25 cellular contexts compared by ENCODE assay signal in genomic region chr5:173672891-173673290, GRCh38. TPM values are rescaled to one million over a fixed set of nuclear protein-coding genes. Genes with fewer than 3 reads are reported as not detected.
DNase-seq lines count a peak whose midpoint lies in the region; ATAC-seq and TF ChIP-seq lines count a peak whose summit lies in the region.
"Had no signal": no experiment of that assay in that cellular context is flagged by ENCODE, and none has a peak within 500 bp of the region (broad histone marks: within the 10 kb centered on the region; RNA-seq: fewer than 3 reads in every experiment).

No MANE protein-coding gene starts in this region.

- no peaks in the 10 kb centered on the region for H3K23me2 ChIP-seq in H9 (ENCODE audit: insufficient read length, low read depth, low read length, poor library complexity, severe bottlenecking)

- H4K91ac ChIP-seq in H9 (ENCODE audit: insufficient read length, low read depth, low read length) = no peak overlapping the region
- no peak overlapping the region for H4K91ac ChIP-seq in neuronal stem cell (ENCODE audit: low read depth, low read length, poor library complexity)

- H3K18ac ChIP-seq in H9 (ENCODE audit: insufficient read length, low read depth, low read length) (no peak overlapping the region), neuronal stem cell (ENCODE audit: low read length) (peak overlapping the region; percentile 5)

- H3K79me2 ChIP-seq in H9 (ENCODE audit: insufficient read depth, low read length) = no peaks in the 10 kb centered on the region
- H3K79me2 ChIP-seq: hepatocyte had no signal

- H2BK20ac ChIP-seq in H9 (ENCODE audit: low read depth, low read length, poor library complexity, severe bottlenecking) = no peak overlapping the region

- H3K23ac ChIP-seq in H9 (ENCODE audit: insufficient read length, low read depth, low read length) = no peak overlapping the region
- no peak overlapping the region for H3K23ac ChIP-seq in neuronal stem cell (ENCODE audit: low read depth, low read length, poor library complexity)

- H3K9me3 Mint-ChIP-seq in H9 = peaks cover 41 to 46% of the 10 kb centered on the region in 2 experiments
- peaks cover 54% of the 10 kb centered on the region for H3K9me3 Mint-ChIP-seq in endodermal cell
- H3K9me3 Mint-ChIP-seq: activated CD4-positive, alpha-beta memory T cell treated with anti-CD3 and anti-CD28 coated beads, Interleukin-2, amount 10 ng/mL, durations not matched to agents 7 days and 5 days; activated naive CD4-positive, alpha-beta T cell treated with anti-CD3 and anti-CD28 coated beads, Interleukin-2, amount 10 ng/mL, durations not matched to agents 7 days and 5 days had no signal

- H3K4me3 Mint-ChIP-seq in H9 = no peak overlapping the region
- no peak overlapping the region for H3K4me3 Mint-ChIP-seq in endodermal cell
- H3K4me3 Mint-ChIP-seq: activated CD4-positive, alpha-beta memory T cell treated with anti-CD3 and anti-CD28 coated beads, Interleukin-2, amount 10 ng/mL, durations not matched to agents 7 days and 5 days; activated naive CD4-positive, alpha-beta T cell treated with anti-CD3 and anti-CD28 coated beads, Interleukin-2, amount 10 ng/mL, durations not matched to agents 7 days and 5 days; B cell; T-helper 17 cell had no signal

- H3K79me1 ChIP-seq in H9 (ENCODE audit: insufficient read depth, low read depth, low read length, poor library complexity, severe bottlenecking) = no peaks in the 10 kb centered on the region
- no peaks in the 10 kb centered on the region for H3K79me1 ChIP-seq in neuronal stem cell (ENCODE audit: low read depth, low read length)

- no peak overlapping the region for H3T11ph ChIP-seq in H9 (ENCODE audit: low read length)

- H3K36me3 Mint-ChIP-seq in H9 (ENCODE audit: insufficient read depth in 1 of 3, low read depth in 3 of 3) (peaks cover 29 to 55% (median 43%) of the 10 kb centered on the region in 3 experiments), endodermal cell (ENCODE audit: low read depth) (peaks cover 18% of the 10 kb centered on the region)
- H3K36me3 Mint-ChIP-seq: activated naive CD4-positive, alpha-beta T cell treated with anti-CD3 and anti-CD28 coated beads, Interleukin-2, amount 10 ng/mL, durations not matched to agents 7 days and 5 days had no signal

- H3K9ac ChIP-seq in BLaER1 = no peak overlapping the region
- H3K9ac ChIP-seq in H9 (ENCODE audit: extremely low read depth, insufficient read length, low read length) = no peak overlapping the region
- H3K9ac ChIP-seq in endodermal cell (ENCODE audit: extremely low read depth, low read length, poor library complexity, severe bottlenecking) = no peak overlapping the region
- H3K9ac ChIP-seq in neuronal stem cell (ENCODE audit: low read depth, low read length, poor library complexity) = no peak overlapping the region

- DNase-seq in H9 = peak; percentile 20
- no peak for DNase-seq in endodermal cell
- no peak for DNase-seq in neuronal stem cell (ENCODE audit: low spot score)
- DNase-seq in SJCRH30 = no peak
- no peak for DNase-seq in stimulated activated CD4-positive, alpha-beta T cell treated with anti-CD3 and anti-CD28 coated beads, Interleukin-2, amount 100 ng/mL, for 48 hours
- DNase-seq in middle frontal gyrus (ENCODE audit: extremely low spot score, low spot score) = no peak
- DNase-seq: ACHN; activated CD4-positive, alpha-beta memory T cell treated with anti-CD3 and anti-CD28 coated beads, Interleukin-2, amount 10 ng/mL, durations not matched to agents 7 days and 5 days; activated CD4-positive, CD25-positive, alpha-beta regulatory T cell treated with anti-CD3 and anti-CD28 coated beads, Interleukin-2, amount 50 U/mL, for 72 hours; activated naive CD4-positive, alpha-beta T cell treated with anti-CD3 and anti-CD28 coated beads, Interleukin-2, amount 10 ng/mL, durations not matched to agents 7 days and 5 days; amniotic stem cell; Karpas-422; NCI-H446 treated with DMSO at 0.1 percent for 48 hours; OCI-M1; sigmoid colon; stimulated activated CD4-positive, alpha-beta T cell treated with anti-CD3 and anti-CD28 coated beads, Interleukin-4, amount 100 ng/mL, for 4 hours; T-helper 17 cell; upper lobe of left lung had no signal

- H3K4me1 Mint-ChIP-seq in H9 (peaks cover 57 to 64% of the 10 kb centered on the region in 2 experiments), endodermal cell (peaks cover 11% of the 10 kb centered on the region)
- H3K4me1 Mint-ChIP-seq: activated CD4-positive, alpha-beta memory T cell treated with anti-CD3 and anti-CD28 coated beads, Interleukin-2, amount 10 ng/mL, durations not matched to agents 7 days and 5 days; activated naive CD4-positive, alpha-beta T cell treated with anti-CD3 and anti-CD28 coated beads, Interleukin-2, amount 10 ng/mL, durations not matched to agents 7 days and 5 days had no signal

- H3K27me3 ChIP-seq in BLaER1 (no peaks in the 10 kb centered on the region), H9 (ENCODE audit: insufficient read depth, low read length) (no peaks in the 10 kb centered on the region), endodermal cell (ENCODE audit: control insufficient read depth, insufficient read depth, low read length, poor library complexity, severe bottlenecking) (no peaks in the 10 kb centered on the region), neuronal stem cell (ENCODE audit: control insufficient read depth in 3 of 3, insufficient read depth in 3 of 3, low read depth in 1 of 3, low read length in 3 of 3) (peaks cover 0 to 7% (median 0%) of the 10 kb centered on the region in 3 experiments), SJCRH30 (no peaks in the 10 kb centered on the region)
- H3K27me3 ChIP-seq: breast epithelium, hepatocyte, upper lobe of left lung had no signal

- H2AK5ac ChIP-seq in H9 (ENCODE audit: insufficient read length, low read length) (no peak overlapping the region), neuronal stem cell (ENCODE audit: low read depth, low read length) (no peak overlapping the region)

- ATAC-seq in GM19351 (IDR thresholded peaks at IDR 0.05; ENCODE audit: unreplicated experiment) = no peak
- ATAC-seq: Right ventricle myocardium inferior, T-helper 17 cell had no signal

- H3K4me1 ChIP-seq in BLaER1 (peaks cover 47% of the 10 kb centered on the region), H9 (ENCODE audit: insufficient read depth, low read length) (peaks cover 8% of the 10 kb centered on the region; the same call in 1 of the 2 replicates), endodermal cell (ENCODE audit: control insufficient read depth, insufficient read depth, low read length) (peaks cover 6% of the 10 kb centered on the region), neuronal stem cell (ENCODE audit: control insufficient read depth in 2 of 2, insufficient read depth in 1 of 2, low read depth in 1 of 2, low read length in 2 of 2) (peaks cover 11 to 20% of the 10 kb centered on the region in 2 donors), SJCRH30 (no peaks in the 10 kb centered on the region; the same call in 1 of the 2 replicates)
- H3K4me1 ChIP-seq: prostate gland had no signal

- H3K36me3 ChIP-seq in BLaER1 (no peaks in the 10 kb centered on the region), endodermal cell (ENCODE audit: control insufficient read depth, insufficient read depth, low read length) (no peaks in the 10 kb centered on the region), neuronal stem cell (replicated peaks in 1 of 2; ENCODE audit: control insufficient read depth in 2 of 2, insufficient read depth in 2 of 2, low read length in 2 of 2) (no peaks in the 10 kb centered on the region), SJCRH30 (no peaks in the 10 kb centered on the region)
- H3K36me3 ChIP-seq: breast epithelium, prostate gland, sigmoid colon, upper lobe of left lung had no signal

- H4K8ac ChIP-seq in H9 (replicated peaks; ENCODE audit: insufficient read length, low read depth, low read length) (no peak overlapping the region), neuronal stem cell (ENCODE audit: low read depth, low read length) (no peak overlapping the region)

- H3K4me3 ChIP-seq in BLaER1 (no peak overlapping the region), endodermal cell (ENCODE audit: low read length) (no peak overlapping the region), neuronal stem cell (ENCODE audit: low read length in 2 of 2) (no peak overlapping the region), SJCRH30 (no peak overlapping the region)
- H3K4me3 ChIP-seq: breast epithelium, hepatocyte, prostate gland, sigmoid colon, upper lobe of left lung had no signal

- no peak overlapping the region for H4K5ac ChIP-seq in H9 (ENCODE audit: insufficient read length, low read depth, low read length)

- H3K9me3 ChIP-seq in BLaER1 = peaks cover 10% of the 10 kb centered on the region; the same call in 1 of the 2 replicates
- peaks cover 10% of the 10 kb centered on the region for H3K9me3 ChIP-seq in H9 (ENCODE audit: control insufficient read depth, low read depth, low read length)
- peaks cover 21% of the 10 kb centered on the region for H3K9me3 ChIP-seq in endodermal cell (ENCODE audit: control insufficient read depth, low read length)
- peaks cover 3 to 6% of the 10 kb centered on the region in 2 donors for H3K9me3 ChIP-seq in neuronal stem cell (replicated peaks in 1 of 2; ENCODE audit: control insufficient read depth in 2 of 2, insufficient read depth in 1 of 2, low read depth in 1 of 2, low read length in 2 of 2)
- H3K9me3 ChIP-seq in SJCRH30 (replicated peaks) = no peaks in the 10 kb centered on the region
- H3K9me3 ChIP-seq: prostate gland had no signal

- H3K4ac ChIP-seq in H9 (ENCODE audit: low read depth, low read length) = no peak overlapping the region
- no peak overlapping the region for H3K4ac ChIP-seq in neuronal stem cell (ENCODE audit: low read length)

- TF ChIP-seq CTCF in H9 (conservative IDR thresholded peaks at IDR 0.05) (no peak), endodermal cell (conservative IDR thresholded peaks at IDR 0.05) (no peak)

- H3K27ac ChIP-seq in BLaER1 = no peak overlapping the region
- H3K27ac ChIP-seq in H9 (ENCODE audit: insufficient read length, low read depth, low read length) = no peak overlapping the region
- H3K27ac ChIP-seq in endodermal cell (ENCODE audit: low read depth, low read length) = peak overlapping the region; percentile 18
- no peak overlapping the region for H3K27ac ChIP-seq in neuronal stem cell (replicated peaks; ENCODE audit: low read length)
- H3K27ac ChIP-seq in SJCRH30 = no peak overlapping the region
- H3K27ac ChIP-seq: breast epithelium, hepatocyte, prostate gland, sigmoid colon, upper lobe of left lung had no signal

- H2AFZ ChIP-seq in H9 (ENCODE audit: low read length) (no peak overlapping the region), neuronal stem cell (ENCODE audit: low read length) (peak overlapping the region; percentile 68)
- H2AFZ ChIP-seq: hepatocyte had no signal

- H3K4me2 ChIP-seq in BLaER1 (peak overlapping the region; percentile 86), H9 (ENCODE audit: insufficient read depth, insufficient read length, low read length) (no peak overlapping the region), neuronal stem cell (ENCODE audit: insufficient read depth, low read length, poor library complexity, severe bottlenecking) (no peak overlapping the region)
- H3K4me2 ChIP-seq: hepatocyte had no signal

- H2BK5ac ChIP-seq in H9 (ENCODE audit: insufficient read length, low read length) = no peak overlapping the region
- H2BK5ac ChIP-seq in neuronal stem cell (ENCODE audit: low read length) = no peak overlapping the region

- H3K27me3 Mint-ChIP-seq in H9 (ENCODE audit: low read depth) = peaks cover 10% of the 10 kb centered on the region
- no peaks in the 10 kb centered on the region for H3K27me3 Mint-ChIP-seq in endodermal cell (ENCODE audit: insufficient read depth)
- H3K27me3 Mint-ChIP-seq: activated CD4-positive, alpha-beta memory T cell treated with anti-CD3 and anti-CD28 coated beads, Interleukin-2, amount 10 ng/mL, durations not matched to agents 7 days and 5 days; activated naive CD4-positive, alpha-beta T cell treated with anti-CD3 and anti-CD28 coated beads, Interleukin-2, amount 10 ng/mL, durations not matched to agents 7 days and 5 days had no signal

- H3K14ac ChIP-seq in H9 (ENCODE audit: insufficient read depth, low read length) (no peak overlapping the region), neuronal stem cell (ENCODE audit: low read length) (no peak overlapping the region)

- WGBS in H9 (ENCODE audit: extremely low coverage, insufficient read length, low lambda C conversion rate) = no CpG with 5 or more reads among the region's 11 CpGs
- WGBS in endodermal cell (ENCODE audit: insufficient coverage in 1 of 2, insufficient read length in 1 of 2), 2 experiments = 88 to 96% methylated on average over 8 to 11 of the region's 11 CpGs
- no CpG with 5 or more reads among the region's 11 CpGs for WGBS in neuronal stem cell (ENCODE audit: extremely low coverage in 2 of 2, insufficient read length in 2 of 2, insufficient replicate concordance in 1 of 2), 2 donors

- H2BK15ac ChIP-seq in H9 (ENCODE audit: low read depth, low read length) (no peak overlapping the region), neuronal stem cell (ENCODE audit: low read length) (no peak overlapping the region)

- no peak overlapping the region for H2BK12ac ChIP-seq in H9 (ENCODE audit: insufficient read length, low read depth, low read length)
- H2BK12ac ChIP-seq in neuronal stem cell (ENCODE audit: low read length) = no peak overlapping the region

- peak overlapping the region in 1 of 3 experiments; percentile 40; a peak in 2 of 7 replicates for H3K27ac Mint-ChIP-seq in H9
- no peak overlapping the region for H3K27ac Mint-ChIP-seq in endodermal cell
- H3K27ac Mint-ChIP-seq: activated CD4-positive, alpha-beta memory T cell treated with anti-CD3 and anti-CD28 coated beads, Interleukin-2, amount 10 ng/mL, durations not matched to agents 7 days and 5 days; activated naive CD4-positive, alpha-beta T cell treated with anti-CD3 and anti-CD28 coated beads, Interleukin-2, amount 10 ng/mL, durations not matched to agents 7 days and 5 days; B cell; T-helper 17 cell had no signal

- H3K56ac ChIP-seq in H9 (ENCODE audit: insufficient read length, low read depth, low read length) = no peak overlapping the region

- H2BK120ac ChIP-seq in H9 (ENCODE audit: low read depth, low read length, poor library complexity, severe bottlenecking) (no peak overlapping the region), neuronal stem cell (ENCODE audit: low read depth, low read length) (no peak overlapping the region)

- H4K20me1 ChIP-seq in BLaER1 (no peaks in the 10 kb centered on the region), H9 (ENCODE audit: control insufficient read depth, insufficient read depth, insufficient read length) (no peaks in the 10 kb centered on the region)

RNA-seq across cellular contexts. Expression of gene BOD1, which starts 56.4 kb away (rescaled TPM):
- total RNA-seq in H9 (2021) (120 and 121 TPM in 2 replicates), endodermal cell (10 to 100 TPM; 79.3 to 92.9 TPM)
- 144 TPM for polyA plus RNA-seq in endodermal cell (2013, experiment 1 of 2)
- 121 TPM for polyA plus RNA-seq in endodermal cell (2013, experiment 2 of 2)
- 171 TPM for polyA plus RNA-seq in neuronal stem cell (2013, experiment 1 of 2)
- 171 TPM for polyA plus RNA-seq in neuronal stem cell (2013, experiment 2 of 2)
- total RNA-seq in SJCRH30 (2014; rRNA removed; shearing (Covaris generic)) = 104 and 105 TPM in 2 replicates
